Comparison of ENCODE assay signal across 22 cellular contexts in genomic region chr2:165827921-165828276, GRCh38. TPM values are rescaled to one million over a fixed set of nuclear protein-coding genes. Genes with fewer than 3 reads are reported as not detected.
A peak's percentile ranks its signal among the peaks of the same experiment; 100 is the strongest.
DNase-seq lines count a peak whose midpoint lies in the region; ATAC-seq and TF ChIP-seq lines count a peak whose summit lies in the region.
"Had no signal": no experiment of that assay in that cellular context is flagged by ENCODE, and none has a peak within 500 bp of the region (broad histone marks: within the 10 kb centered on the region; RNA-seq: fewer than 3 reads in every experiment).

No MANE protein-coding gene starts in this region.

- H3K4me1 Mint-ChIP-seq in Calu3 (ENCODE audit: low read depth, unreplicated experiment) = peaks cover 14% of the 10 kb centered on the region

- DNase-seq in NOMO-1 treated with DMSO at 0.1 percent for 48 hours (lab: John Stamatoyannopoulos, UW; ENCODE audit: unreplicated experiment) = peak; percentile 77
- DNase-seq in ureter (ENCODE audit: low spot score) = no peak
- DNase-seq in Calu3 = no peak
- no peak for DNase-seq in SW 1271 (lab: John Stamatoyannopoulos, UW)
- DNase-seq in WERI-Rb-1 = no peak
- DNase-seq: activated CD4-positive, alpha-beta memory T cell treated with anti-CD3 and anti-CD28 coated beads for 36 hours; activated CD4-positive, CD25-positive, alpha-beta regulatory T cell; BE2C; body of pancreas; DND-41; effector CD4-positive, alpha-beta T cell; NCI-H524 treated with DMSO at 0.1 percent for 48 hours; sigmoid colon; T-helper 9 cell; uterus had no signal

- ATAC-seq in GM18498 (IDR thresholded peaks at IDR 0.05; ENCODE audit: unreplicated experiment) = peak; percentile 28
- ATAC-seq in GM21528 (IDR thresholded peaks at IDR 0.05; ENCODE audit: low FRiP score, unreplicated experiment) = peak; percentile 36
- peak; percentile 29 for ATAC-seq in HG03354 (IDR thresholded peaks at IDR 0.05; ENCODE audit: poor library complexity, severe bottlenecking, unreplicated experiment)
- ATAC-seq: body of pancreas, gastroesophageal sphincter had no signal

- BruUV-seq in Calu3 (replicated peaks; lab: Mats Ljungman, UMichigan) = no TSS peak

- H3K36me3 ChIP-seq in WERI-Rb-1 = no peaks in the 10 kb centered on the region
- H3K36me3 ChIP-seq: BE2C, gastroesophageal sphincter, neural progenitor cell, sigmoid colon, uterus had no signal

- intact Hi-C loops in Calu3 (cut with micrococcal nuclease; ENCODE audit: unreplicated experiment) = no loop called here

- H3K4me3 Mint-ChIP-seq in Calu3 (ENCODE audit: low read depth, unreplicated experiment) = no peak overlapping the region
- H3K4me3 Mint-ChIP-seq: activated CD4-positive, alpha-beta memory T cell treated with anti-CD3 and anti-CD28 coated beads for 36 hours; neural progenitor cell had no signal

- no peaks in the 10 kb centered on the region for H3K9me3 Mint-ChIP-seq in Calu3 (ENCODE audit: low read depth, unreplicated experiment)
- H3K9me3 Mint-ChIP-seq: activated CD4-positive, alpha-beta memory T cell treated with anti-CD3 and anti-CD28 coated beads for 36 hours; neural progenitor cell had no signal

- CTCF ChIA-PET in Calu3 (lab: Charles Lee) = no interaction called here

- no peaks in the 10 kb centered on the region for H3K9me3 ChIP-seq in WERI-Rb-1 (ENCODE audit: severe bottlenecking)
- H3K9me3 ChIP-seq: BE2C, body of pancreas, gastroesophageal sphincter, sigmoid colon, uterus had no signal

- H3K27me3 Mint-ChIP-seq in Calu3 (ENCODE audit: unreplicated experiment) = no peaks in the 10 kb centered on the region

- no peak overlapping the region for H3K4me3 ChIP-seq in WERI-Rb-1 (ENCODE audit: low read depth, low read length)
- H3K4me3 ChIP-seq: body of pancreas, gastroesophageal sphincter, GM12878, neural progenitor cell, sigmoid colon, uterus had no signal

- no peak overlapping the region for H3K27ac ChIP-seq in WERI-Rb-1
- H3K27ac ChIP-seq: body of pancreas, gastroesophageal sphincter, KMS-11, neural progenitor cell, sigmoid colon, uterus had no signal

- no peak overlapping the region for H3K27ac Mint-ChIP-seq in Calu3 (ENCODE audit: unreplicated experiment)
- H3K27ac Mint-ChIP-seq: activated CD4-positive, alpha-beta memory T cell treated with anti-CD3 and anti-CD28 coated beads for 36 hours; neural progenitor cell had no signal

- TF ChIP-seq CTCF in Calu3 (IDR thresholded peaks at IDR 0.05; ENCODE audit: unreplicated experiment) (no peak), WERI-Rb-1 (IDR thresholded peaks at IDR 0.05; ENCODE audit: low read depth, low read length) (no peak)

- H3K27me3 ChIP-seq in WERI-Rb-1 (ENCODE audit: insufficient read depth, low read depth, severe bottlenecking) = no peaks in the 10 kb centered on the region
- H3K27me3 ChIP-seq: BE2C, body of pancreas, gastroesophageal sphincter, neural progenitor cell, sigmoid colon, uterus had no signal

- H3K36me3 Mint-ChIP-seq in Calu3 (ENCODE audit: insufficient read depth, unreplicated experiment) = no peaks in the 10 kb centered on the region
- H3K36me3 Mint-ChIP-seq: activated CD4-positive, alpha-beta memory T cell treated with anti-CD3 and anti-CD28 coated beads for 36 hours; neural progenitor cell had no signal

RNA-seq across cellular contexts. Expression of gene GALNT3, which starts 33.9 kb away (rescaled TPM):
- total RNA-seq in ureter (41.5 TPM), Calu3 (2022) (75.0 and 79.8 TPM in 2 replicates)
